ENCODE assay signal across 12 cellular contexts in genomic region chr12:92123780-92124707, GRCh38.
DNase-seq lines count a peak whose midpoint lies in the region; ATAC-seq, FAIRE-seq and TF ChIP-seq lines count a peak whose summit lies in the region.
"Had no signal": no experiment of that assay in that cellular context is flagged by ENCODE, and none has a peak within 500 bp of the region (broad histone marks: within the 10 kb centered on the region; RNA-seq: fewer than 3 reads in every experiment).

No MANE protein-coding gene starts in this region.

- H3K9me3 Mint-ChIP-seq in T-helper 1 cell treated with Interleukin-12 subunit alpha and Interleukin-12 subunit beta and Interleukin-4 antibody, amounts not matched to agents 30 μg/mL and 1 μg/mL, for 36 hours, result peaks cover 18% of the 10 kb centered on the region
- H3K9me3 Mint-ChIP-seq in memory B cell, result peaks cover 8% of the 10 kb centered on the region

- no peak for TF ChIP-seq CTCF in D721Med (IDR thresholded peaks at IDR 0.05; ENCODE audit: insufficient read depth, missing control alignments)

- peak; percentile 32 for FAIRE-seq in D721Med (lab: Jason Lieb, UNC)
- no peak for FAIRE-seq in HTR-8/SVneo (lab: Jason Lieb, UNC)

- DNase-seq in D721Med (ENCODE audit: insufficient read length, low spot score), result no peak
- DNase-seq in memory B cell (ENCODE audit: low spot score in 2 of 2), result no peak
- DNase-seq in HTR-8/SVneo (ENCODE audit: insufficient read length, low spot score), result no peak
- DNase-seq in NCI-H187 treated with DMSO at 0.1 percent for 48 hours (lab: John Stamatoyannopoulos, UW), result no peak
- DNase-seq: DMS79 treated with DMSO at 0.1 percent for 48 hours, NCI-H2227 treated with DMSO at 0.1 percent for 48 hours, SHP77 had no signal

- peak; percentile 39 for ATAC-seq in GM21723 (IDR thresholded peaks at IDR 0.05; ENCODE audit: unreplicated experiment)
- ATAC-seq in memory B cell (ENCODE audit: low read depth), result peak; percentile 72
- ATAC-seq in HG03175 (IDR thresholded peaks at IDR 0.05; ENCODE audit: unreplicated experiment), result no peak
- no peak for ATAC-seq in GM18519 (IDR thresholded peaks at IDR 0.05; ENCODE audit: low FRiP score, unreplicated experiment)

- H3K27ac Mint-ChIP-seq in T-helper 1 cell treated with Interleukin-12 subunit alpha and Interleukin-12 subunit beta and Interleukin-4 antibody, amounts not matched to agents 30 μg/mL and 1 μg/mL, for 36 hours, result peak overlapping the region; percentile 27
- peak overlapping the region; percentile 81 for H3K27ac Mint-ChIP-seq in memory B cell

- peak overlapping the region; percentile 8 for H3K4me3 Mint-ChIP-seq in T-helper 1 cell treated with Interleukin-12 subunit alpha and Interleukin-12 subunit beta and Interleukin-4 antibody, amounts not matched to agents 30 μg/mL and 1 μg/mL, for 36 hours
- H3K4me3 Mint-ChIP-seq in memory B cell, result peak overlapping the region; percentile 18
- H3K4me3 Mint-ChIP-seq: brain had no signal

- no peaks in the 10 kb centered on the region for H3K27me3 Mint-ChIP-seq in T-helper 1 cell treated with Interleukin-12 subunit alpha and Interleukin-12 subunit beta and Interleukin-4 antibody, amounts not matched to agents 30 μg/mL and 1 μg/mL, for 36 hours (ENCODE audit: low read depth)
- no peaks in the 10 kb centered on the region for H3K27me3 Mint-ChIP-seq in memory B cell
- H3K27me3 Mint-ChIP-seq: brain had no signal

- peaks cover 38% of the 10 kb centered on the region for H3K36me3 Mint-ChIP-seq in T-helper 1 cell treated with Interleukin-12 subunit alpha and Interleukin-12 subunit beta and Interleukin-4 antibody, amounts not matched to agents 30 μg/mL and 1 μg/mL, for 36 hours (ENCODE audit: low read depth)
- peaks cover 34% of the 10 kb centered on the region for H3K36me3 Mint-ChIP-seq in memory B cell

- H3K4me1 Mint-ChIP-seq in T-helper 1 cell treated with Interleukin-12 subunit alpha and Interleukin-12 subunit beta and Interleukin-4 antibody, amounts not matched to agents 30 μg/mL and 1 μg/mL, for 36 hours (ENCODE audit: low read depth), result peaks cover 44% of the 10 kb centered on the region
- peaks cover 30% of the 10 kb centered on the region for H3K4me1 Mint-ChIP-seq in memory B cell

Comparison
In these comparisons a context has a peak if more than half of its experiments do, and no peak if none do; other contexts are left out.
1. ATAC-seq: peak in GM21723 (single experiment) and memory B cell (single experiment); none in HG03175 (single experiment) and GM18519 (single experiment).